Comparison of ENCODE assay signal across 1 cellular context in genomic region chr9:133098871-133099270, GRCh38.
TF ChIP-seq lines count a peak whose summit lies in the region.

No MANE protein-coding gene starts in this region.

TF ChIP-seq in GM12878, 131 proteins besides CTCF, POLR2A, EP300 and RAD21:
- TF ChIP-seq POLR2AphosphoS5 (IDR thresholded peaks at IDR 0.05; ENCODE audit: low read length) (peak; percentile 29; the same call in 1 of the 2 replicates), ATF2 (IDR thresholded peaks at IDR 0.05; ENCODE audit: low read length) (no peak)
